8 cellular contexts compared by ENCODE assay signal in the genomic region with DNA sequence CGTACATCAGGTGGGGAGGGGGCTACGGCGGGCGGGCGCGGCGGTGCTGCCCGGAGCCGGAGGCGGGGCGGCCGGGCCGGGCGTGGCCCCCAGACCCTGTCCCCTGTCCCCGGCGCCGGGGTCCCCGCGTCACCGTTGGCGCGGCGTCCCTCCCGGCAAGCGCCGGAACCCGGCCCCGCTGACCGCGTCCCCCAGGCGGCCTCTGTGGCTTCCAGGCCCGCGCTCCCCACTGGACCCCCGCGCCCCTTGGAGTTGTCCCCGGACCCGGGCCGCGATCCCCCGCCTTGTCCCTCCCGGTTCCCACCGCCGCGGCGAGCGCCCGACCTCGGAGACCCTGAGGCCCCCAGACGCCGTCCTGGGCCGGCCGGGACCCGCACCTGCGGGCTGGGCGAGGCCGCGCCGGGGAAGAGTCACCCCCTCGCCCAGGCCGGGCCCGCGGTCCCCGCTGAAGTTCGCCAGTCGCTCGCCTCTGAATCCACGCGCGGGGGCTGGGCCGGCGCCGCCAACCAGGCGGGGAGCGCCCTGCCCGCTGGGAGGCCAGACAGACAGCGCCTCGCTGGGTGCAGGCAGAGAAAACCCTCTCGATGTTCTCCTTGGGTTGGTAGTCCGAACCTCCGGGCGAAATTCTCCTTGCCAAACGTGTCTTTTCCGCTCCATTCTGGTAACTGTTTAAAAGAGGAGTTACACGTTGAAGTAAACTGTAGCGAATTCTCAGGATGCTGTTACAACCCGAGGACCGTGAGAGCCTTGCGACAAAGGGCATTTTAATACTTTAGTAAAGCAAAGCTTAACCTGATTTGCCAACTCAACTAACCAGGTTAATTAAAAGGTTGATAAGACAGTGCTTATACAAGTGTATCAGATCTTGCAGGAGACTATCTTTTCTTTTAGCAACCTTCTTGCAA. TPM values are rescaled to one million over a fixed set of nuclear protein-coding genes. Genes with fewer than 3 reads are reported as not detected.
A peak's percentile ranks its signal among the peaks of the same experiment; 100 is the strongest.
DNase-seq lines count a peak whose midpoint lies in the region; ATAC-seq lines count a peak whose summit lies in the region.

No MANE protein-coding gene starts in this region.

- H3K36me3 ChIP-seq in muscle layer of colon (ENCODE audit: insufficient read depth, low read length) = no peaks in the 10 kb centered on the region

- H3K27ac ChIP-seq in muscle layer of colon (ENCODE audit: low read depth, low read length) = peak overlapping the region; percentile 78

- no peaks in the 10 kb centered on the region for H3K9me3 ChIP-seq in muscle layer of colon (ENCODE audit: low read length)

- H3K4me3 ChIP-seq in muscle layer of colon (ENCODE audit: low read depth in 1 of 2, low read length in 2 of 2) = peak overlapping the region; percentile 89

- H3K4me3 Mint-ChIP-seq in activated T-cell treated with anti-CD3 and anti-CD28 coated beads, Interleukin-2, amount 50 U/mL, for 4 hours = peak overlapping the region; percentile 86

- ATAC-seq in GM18498 (IDR thresholded peaks at IDR 0.05; ENCODE audit: unreplicated experiment) (peak; percentile 39), HG02610 (IDR thresholded peaks at IDR 0.05; ENCODE audit: unreplicated experiment) (peak; percentile 28), esophagus mucosa (peak; percentile 67)
- ATAC-seq in activated T-cell treated with anti-CD3 and anti-CD28 coated beads, Interleukin-2, amount 50 U/mL, for 4 hours = peak; percentile 39 to 45

- no peaks in the 10 kb centered on the region for H3K27me3 ChIP-seq in muscle layer of colon (ENCODE audit: control insufficient read depth in 1 of 2, insufficient read depth in 2 of 2, low read length in 2 of 2)

- no peaks in the 10 kb centered on the region for H3K36me3 Mint-ChIP-seq in activated T-cell treated with anti-CD3 and anti-CD28 coated beads, Interleukin-2, amount 50 U/mL, for 4 hours (ENCODE audit: insufficient read depth)

- no peaks in the 10 kb centered on the region for H3K9me3 Mint-ChIP-seq in activated T-cell treated with anti-CD3 and anti-CD28 coated beads, Interleukin-2, amount 50 U/mL, for 4 hours

- H3K4me1 Mint-ChIP-seq in activated T-cell treated with anti-CD3 and anti-CD28 coated beads, Interleukin-2, amount 50 U/mL, for 4 hours (ENCODE audit: low read depth) = peaks cover 60% of the 10 kb centered on the region

- H3K27me3 Mint-ChIP-seq in activated T-cell treated with anti-CD3 and anti-CD28 coated beads, Interleukin-2, amount 50 U/mL, for 4 hours (ENCODE audit: low read depth) = no peaks in the 10 kb centered on the region

- peak overlapping the region; percentile 31 for H3K9ac ChIP-seq in muscle layer of colon (ENCODE audit: low read length)

- DNase-seq in NCI-H226 (peak; percentile 62), NCI-H187 treated with DMSO at 0.1 percent for 48 hours (lab: John Stamatoyannopoulos, UW) (no peak)
- peak; percentile 40 for DNase-seq in activated T-cell treated with anti-CD3 and anti-CD28 coated beads, Interleukin-2, amount 50 U/mL, for 4 hours
- peak; percentile 29 for DNase-seq in stimulated activated naive CD4-positive, alpha-beta T cell treated with Interleukin-2 at 50 U/mL for 16 hours (lab: John Stamatoyannopoulos, UW)

- peaks cover 30% of the 10 kb centered on the region for H3K4me1 ChIP-seq in muscle layer of colon (ENCODE audit: insufficient read depth, low read length)

RNA-seq across cellular contexts. Expression of gene GAN, which starts 0.8 kb away (rescaled TPM):
- total RNA-seq in activated T-cell treated with anti-CD3 and anti-CD28 coated beads, Interleukin-2, amount 50 U/mL, for 4 hours = 10 to 100 TPM; 12.8 to 15.6 (median 14.4) TPM
- 19.9 TPM for total RNA-seq in esophagus mucosa
